In genomic region chr11:106121570-106122320, GRCh38 we compare ENCODE assay signal across 26 cellular contexts. TPM values are rescaled to one million over a fixed set of nuclear protein-coding genes. Genes with fewer than 3 reads are reported as not detected.
DNase-seq lines count a peak whose midpoint lies in the region; ATAC-seq, FAIRE-seq and TF ChIP-seq lines count a peak whose summit lies in the region.
"Had no signal": no experiment of that assay in that cellular context is flagged by ENCODE, and none has a peak within 500 bp of the region (broad histone marks: within the 10 kb centered on the region; RNA-seq: fewer than 3 reads in every experiment).

No MANE protein-coding gene starts in this region.

- no peak for TF ChIP-seq EP300 in A549 (IDR thresholded peaks at IDR 0.05)

- no peak overlapping the region for H3K4me3 ChIP-seq in A549
- H3K4me3 ChIP-seq: BLaER1 treated with 17β-estradiol and CSF1 and Interleukin-3, amounts not matched to agents 10 nM and 100 nM had no signal

- WGBS in A549 (ENCODE audit: missing lambda C conversion rate), result 12% methylated on average over 6 of the region's 6 CpGs

- no peaks in the 10 kb centered on the region for H3K4me1 ChIP-seq in A549
- H3K4me1 ChIP-seq: BLaER1 treated with 17β-estradiol and CSF1 and Interleukin-3, amounts not matched to agents 10 nM and 100 nM had no signal

- H3K4me2 ChIP-seq in A549, result peak overlapping the region; percentile 33; the same call in 1 of the 3 replicates
- H3K4me2 ChIP-seq: BLaER1 treated with 17β-estradiol and CSF1 and Interleukin-3, amounts not matched to agents 10 nM and 100 nM had no signal

- TF ChIP-seq RAD21 in A549 (conservative IDR thresholded peaks at IDR 0.05 in 1 of 2, IDR thresholded peaks at IDR 0.05 in 1 of 2), result no peak

- TF ChIP-seq POLR2A in A549 (IDR thresholded peaks at IDR 0.05; ENCODE audit: low read length), result no peak

- no peak for FAIRE-seq in A549 (lab: Jason Lieb, UNC)
- FAIRE-seq: A204.1, D721Med, G401.6, H1 had no signal

- H3K27ac ChIP-seq in A549, result no peak overlapping the region; a peak in 2 of 6 replicates
- H3K27ac ChIP-seq: BLaER1 treated with 17β-estradiol and CSF1 and Interleukin-3, amounts not matched to agents 10 nM and 100 nM; RWPE1 had no signal

- no peak for TF ChIP-seq CTCF in A549 (IDR thresholded peaks at IDR 0.05)

- CTCF ChIA-PET in A549 (lab: Yijun Ruan, JAX), result no interaction called here

- peak; percentile 1 to 49 for DNase-seq in A549 (ENCODE audit: low read depth in 1 of 2, low spot score in 1 of 2)
- peak; percentile 75 for DNase-seq in NCI-H69 (lab: John Stamatoyannopoulos, UW)
- peak; percentile 9 for DNase-seq in astrocyte of the hippocampus (ENCODE audit: low read depth, low spot score)
- peak; percentile 19 for DNase-seq in renal cortical epithelial cell (ENCODE audit: low read depth)
- no peak for DNase-seq in hepatic stellate cell (ENCODE audit: low spot score)
- DNase-seq in NCI-H526 (lab: John Stamatoyannopoulos, UW), result no peak
- DNase-seq: AML-193; CD4-positive, alpha-beta T cell; HCEC 1CT; IMR-90; KG1; NCI-H1092; NCI-H1417 treated with DMSO at 0.1 percent for 48 hours; NCI-H1694 treated with DMSO at 0.1 percent for 48 hours; NCI-H2107; NCI-H524; NCI-H82; SHP77 had no signal

- no peaks in the 10 kb centered on the region for H3K9me3 ChIP-seq in A549
- H3K9me3 ChIP-seq: BLaER1 treated with 17β-estradiol and CSF1 and Interleukin-3, amounts not matched to agents 10 nM and 100 nM had no signal

- ATAC-seq in A549, result peak; percentile 24 to 77; a peak in 4 of 6 replicates
- no peak for ATAC-seq in GM18858 (IDR thresholded peaks at IDR 0.05; ENCODE audit: unreplicated experiment)
- ATAC-seq: Panc1 had no signal

- POLR2A ChIA-PET in A549 (lab: Yijun Ruan, JAX), result no interaction called here

TF ChIP-seq in A549, 52 proteins besides CTCF, POLR2A, EP300 and RAD21:
- TF ChIP-seq USF2 (IDR thresholded peaks at IDR 0.05), result no peak
- no peak for TF ChIP-seq HOXB5 (CRISPR knock-in tag; IDR thresholded peaks at IDR 0.05)
- no peak for TF ChIP-seq RARB (CRISPR knock-in tag; IDR thresholded peaks at IDR 0.05)
- TF ChIP-seq GATA3 (IDR thresholded peaks at IDR 0.05; ENCODE audit: borderline replicate concordance), result peak; percentile 62

RNA-seq across cellular contexts. Expression of gene AASDHPPT, which starts 44.3 kb away (rescaled TPM):
- polyA plus RNA-seq in A549 (2011; rRNA removed) (43.4 and 68.1 TPM in 2 replicates), A549 (2017; fragmentation: RNase III; extraction: RNeasy Plus Mini Kit Qiagen cat#74134 plus additional on column Dnase treatment) (39.8 to 42.6 TPM (median 40.5 TPM) in 3 replicates)
- polyA plus RNA-seq in A549 (2012; cell fraction: cytosol; rRNA removed), result 22.5 and 23.5 TPM in 2 replicates
- 8.7 and 12.1 TPM in 2 replicates for polyA plus RNA-seq in A549 (2012; cell fraction: nucleus; rRNA removed)
- 13.2 and 15.1 TPM in 2 replicates for polyA minus RNA-seq in A549 (2011; rRNA and poly(A)+ RNA removed)
- total RNA-seq in renal cortical epithelial cell, result 63.9 and 81.7 TPM in 2 replicates

RNA-seq across cellular contexts. Expression of gene KBTBD3, which starts 44.6 kb away (rescaled TPM):
- polyA plus RNA-seq in A549 (2011; rRNA removed) (6.9 and 9.4 TPM in 2 replicates), A549 (2017; fragmentation: RNase III; extraction: RNeasy Plus Mini Kit Qiagen cat#74134 plus additional on column Dnase treatment) (3.3 to 3.7 TPM (median 3.4 TPM) in 3 replicates)
- 0.52 and 0.60 TPM in 2 replicates for polyA plus RNA-seq in A549 (2012; cell fraction: cytosol; rRNA removed)
- 0.24 TPM in 2 replicates for polyA plus RNA-seq in A549 (2012; cell fraction: nucleus; rRNA removed)
- 1.5 and 6.2 TPM in 2 replicates for polyA minus RNA-seq in A549 (2011; rRNA and poly(A)+ RNA removed)
- 4.5 and 11.9 TPM in 2 replicates for total RNA-seq in renal cortical epithelial cell

Comparison
In these comparisons a context has a peak if more than half of its experiments do, and no peak if none do; other contexts are left out.
1. DNase-seq: peak in A549 (2 of 2), NCI-H69 (single experiment), astrocyte of the hippocampus (single experiment) and renal cortical epithelial cell (single experiment); none in hepatic stellate cell (single experiment) and NCI-H526 (0 of 2).